In genomic region chr19:1288528-1289394, GRCh38 we compare ENCODE assay signal across 23 cellular contexts. TPM values are rescaled to one million over a fixed set of nuclear protein-coding genes. Genes with fewer than 3 reads are reported as not detected.
"Had no signal": no experiment of that assay in that cellular context is flagged by ENCODE, and none has a peak within 500 bp of the region (broad histone marks: within the 10 kb centered on the region; RNA-seq: fewer than 3 reads in every experiment).

No MANE protein-coding gene starts in this region.

- H3K4me3 Mint-ChIP-seq: activated CD4-positive, alpha-beta T cell treated with anti-CD3 and anti-CD28 coated beads, Interleukin-2, amount 10 ng/mL, durations not matched to agents 7 days and 5 days; activated CD8-positive, alpha-beta T cell treated with anti-CD3 and anti-CD28 coated beads, Interleukin-2, amount 10 ng/mL, durations not matched to agents 7 days and 5 days; activated naive CD8-positive, alpha-beta T cell treated with anti-CD3 and anti-CD28 coated beads, Interleukin-2, amount 10 ng/mL, durations not matched to agents 7 days and 5 days; activated T-cell treated with anti-CD3 and anti-CD28 coated beads, Interleukin-2, amount 50 U/mL, for 24 hours; central memory CD8-positive, alpha-beta T cell; T-helper 1 cell treated with Interleukin-12 subunit alpha and Interleukin-12 subunit beta and Interleukin-4 antibody, amounts not matched to agents 30 μg/mL and 1 μg/mL, for 36 hours had no signal

- H3K36me3 ChIP-seq: brain microvascular endothelial cell, left ventricle myocardium inferior, neutrophil, sigmoid colon, tibial artery had no signal

- H3K9me3 Mint-ChIP-seq: activated CD4-positive, alpha-beta T cell treated with anti-CD3 and anti-CD28 coated beads, Interleukin-2, amount 10 ng/mL, durations not matched to agents 7 days and 5 days; activated naive CD8-positive, alpha-beta T cell treated with anti-CD3 and anti-CD28 coated beads, Interleukin-2, amount 10 ng/mL, durations not matched to agents 7 days and 5 days; activated T-cell treated with anti-CD3 and anti-CD28 coated beads, Interleukin-2, amount 50 U/mL, for 24 hours; activated T-helper 2 cell treated with anti-CD3 and anti-CD28 coated beads, Interferon-gamma antibody, Interleukin-2, Interleukin-4, amounts not matched to agents 10 μg/mL and 5 μg/mL and 100 μg/mL, durations not matched to agents 14 hours and 24 hours and 36 hours; central memory CD8-positive, alpha-beta T cell; T-helper 1 cell treated with Interleukin-12 subunit alpha and Interleukin-12 subunit beta and Interleukin-4 antibody, amounts not matched to agents 30 μg/mL and 1 μg/mL, for 36 hours had no signal

- H3K36me3 Mint-ChIP-seq: activated naive CD8-positive, alpha-beta T cell treated with anti-CD3 and anti-CD28 coated beads, Interleukin-2, amount 10 ng/mL, durations not matched to agents 7 days and 5 days had no signal

- H3K27ac Mint-ChIP-seq: activated CD4-positive, alpha-beta T cell treated with anti-CD3 and anti-CD28 coated beads, Interleukin-2, amount 10 ng/mL, durations not matched to agents 7 days and 5 days; activated CD8-positive, alpha-beta T cell treated with anti-CD3 and anti-CD28 coated beads, Interleukin-2, amount 10 ng/mL, durations not matched to agents 7 days and 5 days; activated naive CD8-positive, alpha-beta T cell treated with anti-CD3 and anti-CD28 coated beads, Interleukin-2, amount 10 ng/mL, durations not matched to agents 7 days and 5 days; activated T-cell treated with anti-CD3 and anti-CD28 coated beads, Interleukin-2, amount 50 U/mL, for 24 hours; activated T-helper 2 cell treated with anti-CD3 and anti-CD28 coated beads, Interferon-gamma antibody, Interleukin-2, Interleukin-4, amounts not matched to agents 10 μg/mL and 5 μg/mL and 100 μg/mL, durations not matched to agents 14 hours and 24 hours and 36 hours; T-helper 1 cell treated with Interleukin-12 subunit alpha and Interleukin-12 subunit beta and Interleukin-4 antibody, amounts not matched to agents 30 μg/mL and 1 μg/mL, for 36 hours had no signal

- FAIRE-seq: endometrium, urothelium cell line had no signal

- DNase-seq: activated CD4-positive, alpha-beta T cell treated with anti-CD3 and anti-CD28 coated beads, Interleukin-2, amount 10 ng/mL, durations not matched to agents 7 days and 5 days; activated CD8-positive, alpha-beta T cell treated with anti-CD3 and anti-CD28 coated beads, Interleukin-2, amount 10 ng/mL, durations not matched to agents 7 days and 5 days; activated naive CD4-positive, alpha-beta T cell treated with Interleukin-2 at 50 U/mL for 16 hours; activated naive CD8-positive, alpha-beta T cell treated with anti-CD3 and anti-CD28 coated beads, Interleukin-2, amount 10 ng/mL, durations not matched to agents 7 days and 5 days; activated T-cell treated with anti-CD3 and anti-CD28 coated beads, Interleukin-2, amount 50 U/mL, for 24 hours; amygdala; brain microvascular endothelial cell; erythroblast; foreskin melanocyte; left ventricle myocardium inferior; mammary epithelial cell; sigmoid colon; stimulated activated naive CD4-positive, alpha-beta T cell; tibial artery had no signal

- ATAC-seq: activated CD4-positive, CD25-positive, alpha-beta regulatory T cell treated with anti-CD3 and anti-CD28 coated beads, Interleukin-2, amount 50 U/mL, for 24 hours; activated CD8-positive, alpha-beta T cell treated with anti-CD3 and anti-CD28 coated beads, Interleukin-2, amount 10 ng/mL, durations not matched to agents 7 days and 5 days had no signal

- H3K4me3 ChIP-seq: coronary artery, left ventricle myocardium inferior, sigmoid colon, tibial artery had no signal

- H3K9me3 ChIP-seq: left ventricle myocardium inferior, neutrophil, sigmoid colon, tibial artery had no signal

- H3K4me1 Mint-ChIP-seq: activated naive CD8-positive, alpha-beta T cell treated with anti-CD3 and anti-CD28 coated beads, Interleukin-2, amount 10 ng/mL, durations not matched to agents 7 days and 5 days had no signal

- H3K27ac ChIP-seq: brain microvascular endothelial cell, coronary artery, left ventricle myocardium inferior, neutrophil, sigmoid colon, tibial artery had no signal

RNA-seq across cellular contexts. Expression of gene EFNA2, which starts 3.1 kb away (rescaled TPM):
- total RNA-seq: activated CD4-positive, alpha-beta T cell treated with anti-CD3 and anti-CD28 coated beads, Interleukin-2, amount 10 ng/mL, durations not matched to agents 7 days and 5 days; activated CD8-positive, alpha-beta T cell treated with anti-CD3 and anti-CD28 coated beads, Interleukin-2, amount 10 ng/mL, durations not matched to agents 7 days and 5 days; activated naive CD8-positive, alpha-beta T cell treated with anti-CD3 and anti-CD28 coated beads, Interleukin-2, amount 10 ng/mL, durations not matched to agents 7 days and 5 days; activated T-helper 2 cell treated with anti-CD3 and anti-CD28 coated beads, Interferon-gamma antibody, Interleukin-2, Interleukin-4, amounts not matched to agents 10 μg/mL and 5 μg/mL and 100 μg/mL, durations not matched to agents 14 hours and 24 hours and 36 hours; left ventricle myocardium inferior; mononuclear cell; sigmoid colon had no signal
- polyA plus RNA-seq: mammary epithelial cell had no signal
